ENCODE assay signal across 1 cellular context in genomic region chr3:129173725-129174124, GRCh38.
TF ChIP-seq lines count a peak whose summit lies in the region.

No MANE protein-coding gene starts in this region.

TF ChIP-seq in endothelial cell of umbilical vein, 7 proteins besides CTCF, POLR2A, EP300 and RAD21:
- TF ChIP-seq MYC (IDR thresholded peaks at IDR 0.05; ENCODE audit: low read depth, low read length) (no peak), MAX (IDR thresholded peaks at IDR 0.05; ENCODE audit: insufficient read depth, insufficient read length) (no peak), EZH2 (IDR thresholded peaks at IDR 0.05; ENCODE audit: borderline replicate concordance, low read depth, low read length, severe bottlenecking) (no peak), POLR2AphosphoS5 (IDR thresholded peaks at IDR 0.05; ENCODE audit: insufficient read depth, low read depth, low read length) (no peak), FOS (IDR thresholded peaks at IDR 0.05; ENCODE audit: borderline replicate concordance, insufficient read depth, low read length) (no peak), JUN (IDR thresholded peaks at IDR 0.05; ENCODE audit: borderline replicate concordance, insufficient read depth, insufficient read length, low read depth) (no peak), GATA2 (IDR thresholded peaks at IDR 0.05; ENCODE audit: insufficient read depth, insufficient read length, low read depth, low read length) (no peak)
